8 cellular contexts compared by ENCODE assay signal in the genomic region with DNA sequence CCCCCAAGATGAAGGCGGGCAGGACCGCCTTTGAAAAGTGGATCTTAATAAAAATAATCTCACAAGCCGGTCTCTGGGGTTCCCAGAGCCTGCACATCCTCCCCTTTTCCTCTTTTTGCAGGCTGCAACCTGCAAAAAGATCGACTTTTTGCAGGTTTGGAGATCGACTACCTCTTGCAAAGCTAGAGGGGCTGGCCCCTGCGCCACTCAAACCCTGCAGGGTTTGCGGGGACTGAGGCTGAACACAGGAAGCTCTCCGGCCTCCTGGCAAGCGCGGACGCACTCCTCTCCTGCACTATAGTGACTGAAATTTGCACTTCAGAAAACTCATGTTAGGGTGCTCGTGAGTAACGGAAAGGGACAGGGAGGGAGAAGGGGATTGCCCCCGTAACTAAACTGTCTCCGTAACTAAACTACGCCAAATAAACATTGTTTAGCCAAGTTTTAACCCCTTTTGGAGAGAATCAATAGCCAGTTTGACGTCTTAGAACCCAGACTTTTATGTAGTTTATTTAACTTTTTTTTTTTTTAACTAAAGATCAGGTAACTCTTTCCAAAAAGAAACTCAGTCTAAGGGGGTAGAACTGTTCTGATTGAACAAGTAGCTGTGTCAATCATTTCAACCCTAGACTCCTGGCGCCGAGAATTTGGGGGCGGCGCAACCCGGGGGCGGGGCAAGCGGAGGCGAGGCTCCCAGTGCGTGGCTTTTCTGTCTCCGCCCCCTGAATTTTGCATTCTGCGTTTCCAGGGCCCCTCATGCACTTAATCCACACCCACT. TPM values are rescaled to one million over a fixed set of nuclear protein-coding genes. Genes with fewer than 3 reads are reported as not detected.
A peak's percentile ranks its signal among the peaks of the same experiment; 100 is the strongest.
DNase-seq lines count a peak whose midpoint lies in the region; ATAC-seq and TF ChIP-seq lines count a peak whose summit lies in the region.

No MANE protein-coding gene starts in this region.

- no peaks in the 10 kb centered on the region for H3K36me3 Mint-ChIP-seq in T-helper 1 cell treated with Interleukin-12 subunit alpha and Interleukin-12 subunit beta and Interleukin-4 antibody, amounts not matched to agents 30 μg/mL and 1 μg/mL, for 36 hours (ENCODE audit: low read depth)

- no peaks in the 10 kb centered on the region for H3K9me3 Mint-ChIP-seq in T-helper 1 cell treated with Interleukin-12 subunit alpha and Interleukin-12 subunit beta and Interleukin-4 antibody, amounts not matched to agents 30 μg/mL and 1 μg/mL, for 36 hours

- peak overlapping the region; percentile 85 for H3K4me3 Mint-ChIP-seq in T-helper 1 cell treated with Interleukin-12 subunit alpha and Interleukin-12 subunit beta and Interleukin-4 antibody, amounts not matched to agents 30 μg/mL and 1 μg/mL, for 36 hours

- peaks cover 26% of the 10 kb centered on the region for H3K4me1 Mint-ChIP-seq in T-helper 1 cell treated with Interleukin-12 subunit alpha and Interleukin-12 subunit beta and Interleukin-4 antibody, amounts not matched to agents 30 μg/mL and 1 μg/mL, for 36 hours (ENCODE audit: low read depth)

- ATAC-seq in HG03097 (IDR thresholded peaks at IDR 0.05; ENCODE audit: low FRiP score, unreplicated experiment): no peak

- H3K4me3 ChIP-seq in GM12875 (ENCODE audit: low read depth, low read length) (peak overlapping the region; percentile 28), astrocyte of the cerebellum (ENCODE audit: low read depth, low read length) (peak overlapping the region; percentile 70)

- H3K27me3 Mint-ChIP-seq in T-helper 1 cell treated with Interleukin-12 subunit alpha and Interleukin-12 subunit beta and Interleukin-4 antibody, amounts not matched to agents 30 μg/mL and 1 μg/mL, for 36 hours (ENCODE audit: low read depth): peaks cover 41% of the 10 kb centered on the region

- in situ Hi-C loops in astrocyte of the cerebellum (cut with HindIII; ENCODE audit: low sequenced_read_pairs): no loop called here

- no peak for TF ChIP-seq CTCF in GM12875 (IDR thresholded peaks at IDR 0.05; ENCODE audit: borderline replicate concordance, insufficient read depth, low read depth, low read length)
- no peak for TF ChIP-seq CTCF in astrocyte of the cerebellum (IDR thresholded peaks at IDR 0.05; ENCODE audit: low read depth, low read length, missing control alignments)

- peak overlapping the region; percentile 76 for H3K27ac Mint-ChIP-seq in T-helper 1 cell treated with Interleukin-12 subunit alpha and Interleukin-12 subunit beta and Interleukin-4 antibody, amounts not matched to agents 30 μg/mL and 1 μg/mL, for 36 hours

- peak; percentile 86 for DNase-seq in NCI-H1092 treated with DMSO at 0.1 percent for 48 hours (lab: John Stamatoyannopoulos, UW)
- no peak for DNase-seq in astrocyte of the cerebellum (ENCODE audit: low read depth)
- DNase-seq in hypothalamus (lab: John Stamatoyannopoulos, UW): peak in 36 of 51 donors; percentile 4 to 73 (median 40)
- DNase-seq in retina: peak; percentile 84
- no peak for DNase-seq in HT-29 (ENCODE audit: low spot score)

RNA-seq across cellular contexts. Expression of a gene that starts 2.5 kb away (rescaled TPM):
- total RNA-seq in HT-29 (2014; rRNA removed; shearing (Covaris generic)): not detected in 2 replicates

RNA-seq across cellular contexts. Expression of a gene that starts 59.6 kb away (rescaled TPM):
- 89.8 and 91.4 TPM in 2 replicates for total RNA-seq in HT-29 (2014; rRNA removed; shearing (Covaris generic))

Comparison
In these comparisons a context has a peak if more than half of its experiments do, and no peak if none do; other contexts are left out.
1. DNase-seq: peak in NCI-H1092 treated with DMSO at 0.1 percent for 48 hours (single experiment), hypothalamus (36 of 51) and retina (single experiment); none in astrocyte of the cerebellum (single experiment) and HT-29 (single experiment).